ENCODE assay signal across 11 cellular contexts in the genomic region with DNA sequence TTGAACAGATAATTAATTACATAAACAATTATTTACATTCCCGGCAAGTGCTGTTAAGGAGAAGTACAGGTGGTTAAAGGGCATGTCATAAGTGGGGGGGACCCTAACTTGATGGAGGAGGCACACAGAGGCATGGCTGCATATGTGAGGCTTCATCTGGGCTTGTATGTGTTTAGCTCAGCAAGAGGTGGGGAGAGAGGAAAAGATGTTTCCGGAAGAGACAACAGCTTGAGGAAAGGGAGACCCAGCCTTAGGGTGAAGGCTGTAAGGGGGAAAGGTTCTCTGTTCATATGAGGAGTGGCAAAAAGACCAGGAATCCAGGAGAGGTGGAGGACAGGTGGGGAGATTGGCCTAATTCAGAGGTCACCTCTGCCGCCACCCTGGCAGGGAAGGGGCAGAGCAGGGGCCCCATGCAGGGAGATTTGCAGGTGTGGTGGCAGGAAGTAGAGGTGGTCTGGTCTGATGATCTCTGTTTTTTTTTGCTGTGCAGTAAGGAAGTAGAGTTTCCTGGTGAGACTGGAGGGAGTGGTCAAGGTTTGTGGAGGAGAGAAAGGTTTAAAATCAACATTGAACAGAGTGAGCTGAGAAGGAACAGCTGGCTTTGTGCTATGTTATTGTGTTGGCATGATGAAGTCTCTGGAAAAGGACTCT. TPM values are rescaled to one million over a fixed set of nuclear protein-coding genes. Genes with fewer than 3 reads are reported as not detected.
DNase-seq lines count a peak whose midpoint lies in the region; ATAC-seq and TF ChIP-seq lines count a peak whose summit lies in the region.
"Had no signal": no experiment of that assay in that cellular context is flagged by ENCODE, and none has a peak within 500 bp of the region (broad histone marks: within the 10 kb centered on the region; RNA-seq: fewer than 3 reads in every experiment).

No MANE protein-coding gene starts in this region.

- H3K36me3 ChIP-seq in Peyer's patch: no peaks in the 10 kb centered on the region
- H3K36me3 ChIP-seq: vagina had no signal

- ATAC-seq in activated T-cell treated with anti-CD3 and anti-CD28 coated beads, Interleukin-2, amount 50 U/mL, for 4 hours: no peak
- peak; percentile 85 for ATAC-seq in HG02852 (IDR thresholded peaks at IDR 0.05; ENCODE audit: unreplicated experiment)
- ATAC-seq in stimulated activated memory B cell treated with anti-CD40 and anti-IgM and Interleukin-4, amounts not matched to agents 10 μg/mL and 1 μg/mL and 100 μg/mL, for 72 hours: peak; percentile 91

- peak overlapping the region; percentile 62 for H3K4me3 Mint-ChIP-seq in activated T-cell treated with anti-CD3 and anti-CD28 coated beads, Interleukin-2, amount 50 U/mL, for 4 hours
- peak overlapping the region; percentile 52 for H3K4me3 Mint-ChIP-seq in stimulated activated memory B cell treated with anti-CD40 and anti-IgM and Interleukin-4, amounts not matched to agents 10 μg/mL and 1 μg/mL and 100 μg/mL, for 72 hours
- H3K4me3 Mint-ChIP-seq: dendritic cell treated with granulocyte-macrophage colony-stimulating factor and Interleukin-4, amounts not matched to agents 40 ng/mL and 50 ng/mL, for 4 days had no signal

- peaks cover 95% of the 10 kb centered on the region for H3K4me1 Mint-ChIP-seq in activated T-cell treated with anti-CD3 and anti-CD28 coated beads, Interleukin-2, amount 50 U/mL, for 4 hours (ENCODE audit: low read depth)
- peaks cover 92% of the 10 kb centered on the region for H3K4me1 Mint-ChIP-seq in stimulated activated memory B cell treated with anti-CD40 and anti-IgM and Interleukin-4, amounts not matched to agents 10 μg/mL and 1 μg/mL and 100 μg/mL, for 72 hours

- peaks cover 0 to 75% (median 57%) of the 10 kb centered on the region in 4 donors for H3K4me1 ChIP-seq in Peyer's patch

- no peaks in the 10 kb centered on the region for H3K9me3 ChIP-seq in Peyer's patch
- H3K9me3 ChIP-seq: vagina had no signal

- peak overlapping the region; percentile 82 for H3K27ac Mint-ChIP-seq in stimulated activated memory B cell treated with anti-CD40 and anti-IgM and Interleukin-4, amounts not matched to agents 10 μg/mL and 1 μg/mL and 100 μg/mL, for 72 hours
- H3K27ac Mint-ChIP-seq: dendritic cell treated with granulocyte-macrophage colony-stimulating factor and Interleukin-4, amounts not matched to agents 40 ng/mL and 50 ng/mL, for 4 days had no signal

- peaks cover 5% of the 10 kb centered on the region for H3K36me3 Mint-ChIP-seq in activated T-cell treated with anti-CD3 and anti-CD28 coated beads, Interleukin-2, amount 50 U/mL, for 4 hours (ENCODE audit: insufficient read depth)
- peaks cover 21% of the 10 kb centered on the region for H3K36me3 Mint-ChIP-seq in stimulated activated memory B cell treated with anti-CD40 and anti-IgM and Interleukin-4, amounts not matched to agents 10 μg/mL and 1 μg/mL and 100 μg/mL, for 72 hours

- peak overlapping the region in 1 of 4 donors; percentile 26 for H3K4me3 ChIP-seq in Peyer's patch
- H3K4me3 ChIP-seq: vagina had no signal

- no peaks in the 10 kb centered on the region for H3K27me3 ChIP-seq in Peyer's patch
- H3K27me3 ChIP-seq: vagina had no signal

- peak overlapping the region; percentile 56 to 94 (median 71) for H3K27ac ChIP-seq in Peyer's patch
- H3K27ac ChIP-seq: vagina had no signal

- DNase-seq in activated T-cell treated with anti-CD3 and anti-CD28 coated beads, Interleukin-2, amount 50 U/mL, for 4 hours: no peak
- no peak for DNase-seq in activated T-cell treated with anti-CD3 and anti-CD28 coated beads, Interleukin-2, amount 50 U/mL, for 1 hour
- DNase-seq in Peyer's patch (peak in 2 of 3 donors; percentile 77 to 80), NCI-H774 (lab: John Stamatoyannopoulos, UW) (no peak), NCI-H1930 (lab: John Stamatoyannopoulos, UW) (no peak), NCI-H1105 (lab: John Stamatoyannopoulos, UW) (no peak)
- DNase-seq: NCI-H526 treated with DMSO at 0.1 percent for 48 hours had no signal

- no peak for TF ChIP-seq CTCF in Peyer's patch (IDR thresholded peaks at IDR 0.05)

- TF ChIP-seq POLR2A in Peyer's patch (IDR thresholded peaks at IDR 0.05): no peak

- H3K9me3 Mint-ChIP-seq in activated T-cell treated with anti-CD3 and anti-CD28 coated beads, Interleukin-2, amount 50 U/mL, for 4 hours: no peaks in the 10 kb centered on the region
- no peaks in the 10 kb centered on the region for H3K9me3 Mint-ChIP-seq in stimulated activated memory B cell treated with anti-CD40 and anti-IgM and Interleukin-4, amounts not matched to agents 10 μg/mL and 1 μg/mL and 100 μg/mL, for 72 hours
- H3K9me3 Mint-ChIP-seq: dendritic cell treated with granulocyte-macrophage colony-stimulating factor and Interleukin-4, amounts not matched to agents 40 ng/mL and 50 ng/mL, for 4 days had no signal

- H3K27me3 Mint-ChIP-seq in activated T-cell treated with anti-CD3 and anti-CD28 coated beads, Interleukin-2, amount 50 U/mL, for 4 hours (ENCODE audit: low read depth): no peaks in the 10 kb centered on the region
- no peaks in the 10 kb centered on the region for H3K27me3 Mint-ChIP-seq in stimulated activated memory B cell treated with anti-CD40 and anti-IgM and Interleukin-4, amounts not matched to agents 10 μg/mL and 1 μg/mL and 100 μg/mL, for 72 hours
- H3K27me3 Mint-ChIP-seq: dendritic cell treated with granulocyte-macrophage colony-stimulating factor and Interleukin-4, amounts not matched to agents 40 ng/mL and 50 ng/mL, for 4 days had no signal

RNA-seq across cellular contexts. Expression of gene TRAF5, which starts 9.0 kb away (rescaled TPM):
- total RNA-seq in activated T-cell treated with anti-CD3 and anti-CD28 coated beads, Interleukin-2, amount 50 U/mL, for 4 hours: 10 to 100 TPM; 16.3 to 20.6 (median 17.0) TPM
- 10 to 100 TPM; 10.9 to 98.2 (median 24.9) TPM for total RNA-seq in Peyer's patch

Comparison
In these comparisons a context has a peak if more than half of its experiments do, and no peak if none do; other contexts are left out.
1. ATAC-seq: peak in HG02852 (single experiment) and stimulated activated memory B cell treated with anti-CD40 and anti-IgM and Interleukin-4, amounts not matched to agents 10 μg/mL and 1 μg/mL and 100 μg/mL, for 72 hours (single experiment); none in activated T-cell treated with anti-CD3 and anti-CD28 coated beads, Interleukin-2, amount 50 U/mL, for 4 hours (0 of 2).
2. DNase-seq: peak in Peyer's patch (2 of 3); none in activated T-cell treated with anti-CD3 and anti-CD28 coated beads, Interleukin-2, amount 50 U/mL, for 4 hours (single experiment), activated T-cell treated with anti-CD3 and anti-CD28 coated beads, Interleukin-2, amount 50 U/mL, for 1 hour (single experiment), NCI-H774 (single experiment), NCI-H1930 (0 of 2) and NCI-H1105 (single experiment).